1 cellular context compared by ENCODE assay signal in genomic region chr3:190911382-190911781, GRCh38.
TF ChIP-seq lines count a peak whose summit lies in the region.

No MANE protein-coding gene starts in this region.

TF ChIP-seq in HEK293, 187 proteins besides CTCF, POLR2A, EP300 and RAD21 (continued from another document and continues in another):
- peak; percentile 64; the same call in 1 of the 2 replicates for TF ChIP-seq PRDM6 (tag by site-specific recombination; IDR thresholded peaks at IDR 0.05)
- no peak for TF ChIP-seq ZNF266 (tag by site-specific recombination; IDR thresholded peaks at IDR 0.05; ENCODE audit: low read depth)
- no peak for TF ChIP-seq ZNF549 (tag by site-specific recombination; IDR thresholded peaks at IDR 0.05)
- TF ChIP-seq ZNF341 (tag by site-specific recombination; IDR thresholded peaks at IDR 0.05; ENCODE audit: low read depth): no peak
- no peak for TF ChIP-seq ZFP37 (tag by site-specific recombination; IDR thresholded peaks at IDR 0.05)
- no peak for TF ChIP-seq ZNF621 (tag by site-specific recombination; IDR thresholded peaks at IDR 0.05)
- TF ChIP-seq ZNF175 (tag by site-specific recombination; IDR thresholded peaks at IDR 0.05): no peak
- TF ChIP-seq ZNF362 (tag by site-specific recombination; IDR thresholded peaks at IDR 0.05): peak; percentile 46; the same call in 1 of the 2 replicates
- TF ChIP-seq ZBTB1 (tag by site-specific recombination; IDR thresholded peaks at IDR 0.05): 0 out of 2 replicates have a peak, but pooled peaks have one; percentile 68
- no peak for TF ChIP-seq PRDM1 (tag by site-specific recombination; IDR thresholded peaks at IDR 0.05)
- no peak for TF ChIP-seq ZNF530 (tag by site-specific recombination; IDR thresholded peaks at IDR 0.05; ENCODE audit: low read depth)
- TF ChIP-seq ZNF280C (tag by site-specific recombination; IDR thresholded peaks at IDR 0.05): no peak
- TF ChIP-seq ZNF26 (tag by site-specific recombination; IDR thresholded peaks at IDR 0.05): no peak
- TF ChIP-seq ZSCAN4 (tag by site-specific recombination; IDR thresholded peaks at IDR 0.05): no peak
- no peak for TF ChIP-seq ZNF747 (tag by site-specific recombination; IDR thresholded peaks at IDR 0.05)
- no peak for TF ChIP-seq REPIN1 (tag by site-specific recombination; IDR thresholded peaks at IDR 0.05; ENCODE audit: low read depth)
- no peak for TF ChIP-seq ZNF335 (tag by site-specific recombination; conservative IDR thresholded peaks at IDR 0.05)
- TF ChIP-seq ZNF239 (tag by site-specific recombination; IDR thresholded peaks at IDR 0.05): no peak
- no peak for TF ChIP-seq ZNF132 (tag by site-specific recombination; IDR thresholded peaks at IDR 0.05; ENCODE audit: borderline replicate concordance)
- TF ChIP-seq ZBTB8A (tag by site-specific recombination; IDR thresholded peaks at IDR 0.05): peak; percentile 36; the same call in 1 of the 2 replicates
- TF ChIP-seq ZNF2 (tag by site-specific recombination; IDR thresholded peaks at IDR 0.05): no peak
- no peak for TF ChIP-seq ZNF777 (tag by site-specific recombination; IDR thresholded peaks at IDR 0.05; ENCODE audit: borderline replicate concordance)
- TF ChIP-seq HOXC10 (CRISPR knock-in tag; IDR thresholded peaks at IDR 0.05): no peak
- TF ChIP-seq ZSCAN23 (tag by site-specific recombination; IDR thresholded peaks at IDR 0.05): no peak
- peak; percentile 30; the same call in 1 of the 2 replicates for TF ChIP-seq YY1 (tag by site-specific recombination; IDR thresholded peaks at IDR 0.05)
- no peak for TF ChIP-seq RBAK (tag by site-specific recombination; IDR thresholded peaks at IDR 0.05)
- no peak for TF ChIP-seq ZNF560 (tag by site-specific recombination; IDR thresholded peaks at IDR 0.05; ENCODE audit: borderline replicate concordance)
- peak; percentile 85 for TF ChIP-seq KLF17 (tag by site-specific recombination; IDR thresholded peaks at IDR 0.05)
- no peak for TF ChIP-seq ZNF654 (tag by site-specific recombination; IDR thresholded peaks at IDR 0.05; ENCODE audit: low read depth)
- no peak for TF ChIP-seq ZNF623 (tag by site-specific recombination; IDR thresholded peaks at IDR 0.05)
- peak; percentile 77 for TF ChIP-seq ZNF843 (tag by site-specific recombination; IDR thresholded peaks at IDR 0.05)
- no peak for TF ChIP-seq ZNF701 (tag by site-specific recombination; IDR thresholded peaks at IDR 0.05)
- TF ChIP-seq ZNF510 (tag by site-specific recombination; IDR thresholded peaks at IDR 0.05; ENCODE audit: insufficient replicate concordance): no peak
- TF ChIP-seq PRDM10 (tag by site-specific recombination; IDR thresholded peaks at IDR 0.05): no peak
- TF ChIP-seq ZNF398 (tag by site-specific recombination; IDR thresholded peaks at IDR 0.05): peak; percentile 85
- TF ChIP-seq ZNF23 (tag by site-specific recombination; IDR thresholded peaks at IDR 0.05; ENCODE audit: borderline replicate concordance): no peak
- no peak for TF ChIP-seq ZBTB26 (tag by site-specific recombination; optimal IDR thresholded peaks at IDR 0.05)
- TF ChIP-seq ZNF76 (tag by site-specific recombination; IDR thresholded peaks at IDR 0.05; ENCODE audit: borderline replicate concordance, low read depth): no peak
- no peak for TF ChIP-seq ZNF146 (tag by site-specific recombination; IDR thresholded peaks at IDR 0.05)
- no peak for TF ChIP-seq ZNF792 (tag by site-specific recombination; IDR thresholded peaks at IDR 0.05)
- TF ChIP-seq ZNF596 (tag by site-specific recombination; IDR thresholded peaks at IDR 0.05): 0 out of 2 replicates have a peak, but pooled peaks have one; percentile 24
- TF ChIP-seq ZNF16 (tag by site-specific recombination; IDR thresholded peaks at IDR 0.05; ENCODE audit: low read depth): no peak
- TF ChIP-seq ZEB2 (tag by site-specific recombination; IDR thresholded peaks at IDR 0.05): peak; percentile 72; the same call in 1 of the 2 replicates
- peak; percentile 79 for TF ChIP-seq IKZF3 (tag by site-specific recombination; IDR thresholded peaks at IDR 0.05)
- TF ChIP-seq ZNF768 (tag by site-specific recombination; IDR thresholded peaks at IDR 0.05): no peak
- no peak for TF ChIP-seq AEBP2 (tag by site-specific recombination; IDR thresholded peaks at IDR 0.05; ENCODE audit: borderline replicate concordance)
- no peak for TF ChIP-seq MYNN (tag by site-specific recombination; IDR thresholded peaks at IDR 0.05; ENCODE audit: borderline replicate concordance)
- TF ChIP-seq ZNF202 (tag by site-specific recombination; IDR thresholded peaks at IDR 0.05; ENCODE audit: borderline replicate concordance): no peak
- TF ChIP-seq ZNF610 (tag by site-specific recombination; IDR thresholded peaks at IDR 0.05; ENCODE audit: borderline replicate concordance): no peak
- TF ChIP-seq GLI2 (tag by site-specific recombination; IDR thresholded peaks at IDR 0.05; ENCODE audit: borderline replicate concordance, low read depth): peak; percentile 49; the same call in 1 of the 2 replicates
- TF ChIP-seq ZFP3 (tag by site-specific recombination; IDR thresholded peaks at IDR 0.05; ENCODE audit: low read depth): no peak
